Comparison of ENCODE assay signal across 15 cellular contexts in genomic region chr14:94153750-94154350, GRCh38. TPM values are rescaled to one million over a fixed set of nuclear protein-coding genes. Genes with fewer than 3 reads are reported as not detected.
"Had no signal": no experiment of that assay in that cellular context is flagged by ENCODE, and none has a peak within 500 bp of the region (broad histone marks: within the 10 kb centered on the region; RNA-seq: fewer than 3 reads in every experiment).

No MANE protein-coding gene starts in this region.

- DNase-seq: effector memory CD4-positive, alpha-beta T cell; gastrocnemius medialis; heart right ventricle; hypothalamus; kidney glomerular epithelial cell; mesendoderm; naive B cell; small intestine; stimulated activated CD4-positive, alpha-beta T cell treated with anti-CD3 and anti-CD28 coated beads, Interleukin-12 subunit alpha, Interleukin-12 subunit beta, amount 100 ng/mL, for 4 hours; stimulated activated naive CD4-positive, alpha-beta T cell; stomach; substantia nigra; transverse colon had no signal

RNA-seq across cellular contexts. Expression of gene PPP4R4, which starts 20.3 kb away (rescaled TPM):
- total RNA-seq: lung microvascular endothelial cell, pulmonary artery endothelial cell, transverse colon had no signal
